Comparison of ENCODE assay signal across 14 cellular contexts in genomic region chr1:224447251-224447650, GRCh38. TPM values are rescaled to one million over a fixed set of nuclear protein-coding genes. Genes with fewer than 3 reads are reported as not detected.
A peak's percentile ranks its signal among the peaks of the same experiment; 100 is the strongest.
DNase-seq lines count a peak whose midpoint lies in the region; ATAC-seq, FAIRE-seq and TF ChIP-seq lines count a peak whose summit lies in the region.
"Had no signal": no experiment of that assay in that cellular context is flagged by ENCODE, and none has a peak within 500 bp of the region (broad histone marks: within the 10 kb centered on the region; RNA-seq: fewer than 3 reads in every experiment).

No MANE protein-coding gene starts in this region.

- peaks cover 10% of the 10 kb centered on the region for H3K4me1 Mint-ChIP-seq in Calu3 (ENCODE audit: low read depth, unreplicated experiment)

- no peak overlapping the region for H3K27ac ChIP-seq in pancreas
- H3K27ac ChIP-seq: BLaER1, right lobe of liver had no signal

- no peaks in the 10 kb centered on the region for H3K27me3 ChIP-seq in pancreas
- H3K27me3 ChIP-seq: BLaER1, right lobe of liver had no signal

- CTCF ChIA-PET in Calu3 (lab: Charles Lee), result no interaction called here

- no peaks in the 10 kb centered on the region for H3K9me3 Mint-ChIP-seq in Calu3 (ENCODE audit: low read depth, unreplicated experiment)
- H3K9me3 Mint-ChIP-seq: activated naive CD8-positive, alpha-beta T cell treated with anti-CD3 and anti-CD28 coated beads, Interleukin-2, amount 10 ng/mL, durations not matched to agents 7 days and 5 days; memory B cell had no signal

- DNase-seq in EL (peak; percentile 65), amniotic epithelial cell (ENCODE audit: low read depth) (peak; percentile 54), fibroblast of the aortic adventitia (ENCODE audit: low read depth) (peak; percentile 84), pancreas (no peak), Calu3 (no peak), GM19240 (ENCODE audit: insufficient read length, low spot score) (no peak)
- DNase-seq: activated CD4-positive, alpha-beta T cell treated with anti-CD3 and anti-CD28 coated beads, Interleukin-2, amount 50 U/mL, for 48 hours; activated naive CD8-positive, alpha-beta T cell treated with anti-CD3 and anti-CD28 coated beads, Interleukin-2, amount 10 ng/mL, durations not matched to agents 7 days and 5 days; NCI-H774; right lobe of liver had no signal

- no peak overlapping the region for H3K4me3 ChIP-seq in fibroblast of the aortic adventitia (ENCODE audit: low read depth, low read length)
- no peak overlapping the region for H3K4me3 ChIP-seq in pancreas
- H3K4me3 ChIP-seq: BLaER1, right lobe of liver had no signal

- no peaks in the 10 kb centered on the region for H3K36me3 ChIP-seq in pancreas
- H3K36me3 ChIP-seq: right lobe of liver had no signal

- no peak overlapping the region for H3K27ac Mint-ChIP-seq in Calu3 (ENCODE audit: unreplicated experiment)
- H3K27ac Mint-ChIP-seq: activated naive CD8-positive, alpha-beta T cell treated with anti-CD3 and anti-CD28 coated beads, Interleukin-2, amount 10 ng/mL, durations not matched to agents 7 days and 5 days; memory B cell had no signal

- H3K4me1 ChIP-seq in pancreas, result no peaks in the 10 kb centered on the region
- H3K4me1 ChIP-seq: BLaER1, right lobe of liver had no signal

- no peaks in the 10 kb centered on the region for H3K36me3 Mint-ChIP-seq in Calu3 (ENCODE audit: insufficient read depth, unreplicated experiment)

- no peaks in the 10 kb centered on the region for H3K9me3 ChIP-seq in pancreas
- H3K9me3 ChIP-seq: BLaER1, right lobe of liver had no signal

- ATAC-seq in pancreas, result peak in 3 of 4 donors; percentile 48 to 74 (median 54)
- no peak for ATAC-seq in HG02870 (IDR thresholded peaks at IDR 0.05; ENCODE audit: unreplicated experiment)
- ATAC-seq in HG02970 (IDR thresholded peaks at IDR 0.05; ENCODE audit: low FRiP score, unreplicated experiment), result no peak

- BruUV-seq in Calu3 (replicated peaks; lab: Mats Ljungman, UMichigan), result no TSS peak

- no peak overlapping the region for H3K4me3 Mint-ChIP-seq in Calu3 (ENCODE audit: low read depth, unreplicated experiment)
- H3K4me3 Mint-ChIP-seq: activated naive CD8-positive, alpha-beta T cell treated with anti-CD3 and anti-CD28 coated beads, Interleukin-2, amount 10 ng/mL, durations not matched to agents 7 days and 5 days; memory B cell had no signal

- intact Hi-C loops in pancreas (cut with DNase I), result no loop called here
- intact Hi-C loops in Calu3 (cut with micrococcal nuclease; ENCODE audit: unreplicated experiment), result no loop called here

- TF ChIP-seq CTCF in fibroblast of the aortic adventitia (IDR thresholded peaks at IDR 0.05; ENCODE audit: insufficient read depth, low read length) (no peak), pancreas (IDR thresholded peaks at IDR 0.05) (no peak), Calu3 (IDR thresholded peaks at IDR 0.05; ENCODE audit: unreplicated experiment) (no peak)

- no peak for FAIRE-seq in pancreas (lab: Jason Lieb, UNC)

- 67 to 72% methylated on average over 2 of the region's 2 CpGs for WGBS in pancreas, 2 donors

- H3K27me3 Mint-ChIP-seq in Calu3 (ENCODE audit: unreplicated experiment), result no peaks in the 10 kb centered on the region
- H3K27me3 Mint-ChIP-seq: activated naive CD8-positive, alpha-beta T cell treated with anti-CD3 and anti-CD28 coated beads, Interleukin-2, amount 10 ng/mL, durations not matched to agents 7 days and 5 days; memory B cell had no signal

RNA-seq across cellular contexts. Expression of gene WDR26, which starts 12.7 kb away (rescaled TPM):
- total RNA-seq in fibroblast of the aortic adventitia (ENCODE audit: low replicate concordance) (57.7 and 88.6 TPM in 2 replicates), pancreas (10 to 100 TPM; 17.6 to 40.9 (median 23.4) TPM), Calu3 (2022) (84.9 and 85.7 TPM in 2 replicates)
- polyA plus RNA-seq in pancreas, result 10 to 100 TPM; 20.5 to 22.5 TPM

Comparison
In these comparisons a context has a peak if more than half of its experiments do, and no peak if none do; other contexts are left out.
1. DNase-seq: peak in EL (single experiment), amniotic epithelial cell (single experiment) and fibroblast of the aortic adventitia (single experiment); none in pancreas (0 of 6), Calu3 (single experiment) and GM19240 (single experiment).
2. ATAC-seq: peak in pancreas (3 of 4); none in HG02870 (single experiment) and HG02970 (single experiment).